Comparison of ENCODE assay signal across 9 cellular contexts in genomic region chr20:57464642-57465211, GRCh38.
DNase-seq lines count a peak whose midpoint lies in the region; ATAC-seq and TF ChIP-seq lines count a peak whose summit lies in the region.
"Had no signal": no experiment of that assay in that cellular context is flagged by ENCODE, and none has a peak within 500 bp of the region (broad histone marks: within the 10 kb centered on the region; RNA-seq: fewer than 3 reads in every experiment).

No MANE protein-coding gene starts in this region.

- no peaks in the 10 kb centered on the region for H3K9me3 ChIP-seq in left ventricle myocardium inferior (replicated peaks)
- H3K9me3 ChIP-seq in right atrium auricular region, result no peaks in the 10 kb centered on the region

- H3K4me3 Mint-ChIP-seq in stimulated activated effector memory CD8-positive, alpha-beta T cell treated with anti-CD3 and anti-CD28 coated beads, Interleukin-12 subunit alpha, Interleukin-12 subunit beta, amount 100 ng/mL, for 72 hours, result no peak overlapping the region

- H3K4me1 Mint-ChIP-seq in stimulated activated effector memory CD8-positive, alpha-beta T cell treated with anti-CD3 and anti-CD28 coated beads, Interleukin-12 subunit alpha, Interleukin-12 subunit beta, amount 100 ng/mL, for 72 hours, result no peaks in the 10 kb centered on the region

- no peaks in the 10 kb centered on the region for H3K9me3 Mint-ChIP-seq in stimulated activated effector memory CD8-positive, alpha-beta T cell treated with anti-CD3 and anti-CD28 coated beads, Interleukin-12 subunit alpha, Interleukin-12 subunit beta, amount 100 ng/mL, for 72 hours

- H3K36me3 ChIP-seq in left ventricle myocardium inferior, result no peaks in the 10 kb centered on the region
- no peaks in the 10 kb centered on the region for H3K36me3 ChIP-seq in right atrium auricular region

- H3K27me3 ChIP-seq in left ventricle myocardium inferior (ENCODE audit: low read depth), result peaks cover 16% of the 10 kb centered on the region
- no peaks in the 10 kb centered on the region for H3K27me3 ChIP-seq in right atrium auricular region

- no peak for DNase-seq in left ventricle myocardium inferior
- no peak for DNase-seq in right atrium auricular region (ENCODE audit: low spot score)
- DNase-seq in OCI-M1 (lab: John Stamatoyannopoulos, UW), result peak; percentile 58
- DNase-seq in fibroblast of mammary gland (ENCODE audit: low read depth), result peak; percentile 32
- DNase-seq in stimulated activated effector memory CD8-positive, alpha-beta T cell treated with anti-CD3 and anti-CD28 coated beads, Interleukin-12 subunit alpha, Interleukin-12 subunit beta, amount 100 ng/mL, for 72 hours (ENCODE audit: low spot score in 2 of 2), result no peak
- DNase-seq in COLO829 (ENCODE audit: low spot score), result no peak
- DNase-seq in GF-D8 (lab: John Stamatoyannopoulos, UW), result no peak
- DNase-seq: NCI-H2029 had no signal

- no peak overlapping the region for H3K27ac Mint-ChIP-seq in stimulated activated effector memory CD8-positive, alpha-beta T cell treated with anti-CD3 and anti-CD28 coated beads, Interleukin-12 subunit alpha, Interleukin-12 subunit beta, amount 100 ng/mL, for 72 hours

- H3K27ac ChIP-seq in left ventricle myocardium inferior (replicated peaks), result no peak overlapping the region
- H3K27ac ChIP-seq in right atrium auricular region, result no peak overlapping the region

- ATAC-seq in HG03095 (IDR thresholded peaks at IDR 0.05; ENCODE audit: unreplicated experiment), result no peak
- no peak for ATAC-seq in stimulated activated effector memory CD8-positive, alpha-beta T cell treated with anti-CD3 and anti-CD28 coated beads, Interleukin-12 subunit alpha, Interleukin-12 subunit beta, amount 100 ng/mL, for 72 hours

- H3K36me3 Mint-ChIP-seq in stimulated activated effector memory CD8-positive, alpha-beta T cell treated with anti-CD3 and anti-CD28 coated beads, Interleukin-12 subunit alpha, Interleukin-12 subunit beta, amount 100 ng/mL, for 72 hours, result no peaks in the 10 kb centered on the region

- TF ChIP-seq CTCF in left ventricle myocardium inferior (IDR thresholded peaks at IDR 0.05; ENCODE audit: borderline replicate concordance) (peak; percentile 19), right atrium auricular region (IDR thresholded peaks at IDR 0.05) (no peak), fibroblast of mammary gland (conservative IDR thresholded peaks at IDR 0.05; ENCODE audit: control insufficient read depth, insufficient read depth, low read depth, low read length) (no peak)

- intact Hi-C loops in left ventricle myocardium inferior (cut with micrococcal nuclease), result no loop called here

- H3K4me1 ChIP-seq in left ventricle myocardium inferior, result peaks cover 46% of the 10 kb centered on the region
- peaks cover 0 to 32% of the 10 kb centered on the region in 2 donors for H3K4me1 ChIP-seq in right atrium auricular region

- no peak overlapping the region for H3K4me3 ChIP-seq in left ventricle myocardium inferior
- H3K4me3 ChIP-seq in right atrium auricular region, result no peak overlapping the region
- no peak overlapping the region for H3K4me3 ChIP-seq in fibroblast of mammary gland (ENCODE audit: control insufficient read depth, low read depth, low read length)

Comparison
In these comparisons a context has a peak if more than half of its experiments do, and no peak if none do; other contexts are left out.
1. DNase-seq: peak in OCI-M1 (single experiment) and fibroblast of mammary gland (single experiment); none in left ventricle myocardium inferior (single experiment), right atrium auricular region (single experiment), stimulated activated effector memory CD8-positive, alpha-beta T cell treated with anti-CD3 and anti-CD28 coated beads, Interleukin-12 subunit alpha, Interleukin-12 subunit beta, amount 100 ng/mL, for 72 hours (0 of 2), COLO829 (single experiment) and GF-D8 (single experiment).